Comparison of ENCODE assay signal across 8 cellular contexts in the genomic region with DNA sequence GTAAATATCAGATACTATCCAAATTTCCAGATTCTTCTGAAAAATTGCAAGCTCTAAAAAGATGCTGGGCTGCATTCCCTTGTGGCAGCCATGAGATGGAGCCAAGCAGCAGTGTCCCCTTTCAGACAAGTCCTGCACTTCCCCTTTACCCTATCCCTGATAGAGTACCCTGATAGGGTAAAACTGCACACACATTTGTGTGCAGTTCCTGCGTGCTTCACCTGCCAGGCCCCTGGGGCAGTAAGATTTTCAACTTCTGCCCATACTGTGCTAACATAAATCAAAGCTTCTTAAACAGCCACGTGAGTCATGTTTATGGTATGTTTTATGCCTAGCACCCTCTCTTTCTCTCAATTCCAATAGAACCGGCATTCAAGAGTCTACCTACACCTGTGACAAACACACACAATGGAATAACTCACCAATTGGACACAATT. TPM values are rescaled to one million over a fixed set of nuclear protein-coding genes. Genes with fewer than 3 reads are reported as not detected.
DNase-seq lines count a peak whose midpoint lies in the region; ATAC-seq and TF ChIP-seq lines count a peak whose summit lies in the region.
"Had no signal": no experiment of that assay in that cellular context is flagged by ENCODE, and none has a peak within 500 bp of the region (broad histone marks: within the 10 kb centered on the region; RNA-seq: fewer than 3 reads in every experiment).

No MANE protein-coding gene starts in this region.

- H3K4me1 Mint-ChIP-seq in stimulated activated memory B cell treated with anti-CD40 and anti-IgM and Interleukin-4, amounts not matched to agents 10 μg/mL and 1 μg/mL and 100 μg/mL, for 72 hours, result peaks cover 7% of the 10 kb centered on the region

- H3K27me3 ChIP-seq in H7 (ENCODE audit: control insufficient read depth, insufficient read depth, low read length), result no peaks in the 10 kb centered on the region

- peak; percentile 69 for TF ChIP-seq CTCF in fibroblast of pulmonary artery (IDR thresholded peaks at IDR 0.05; ENCODE audit: low read length, missing control alignments)

- H3K4me3 ChIP-seq in H7 (ENCODE audit: insufficient read depth, low read depth, low read length), result no peak overlapping the region
- no peak overlapping the region for H3K4me3 ChIP-seq in fibroblast of pulmonary artery (replicated peaks; ENCODE audit: low read depth, low read length)

- H3K9me3 Mint-ChIP-seq in stimulated activated memory B cell treated with anti-CD40 and anti-IgM and Interleukin-4, amounts not matched to agents 10 μg/mL and 1 μg/mL and 100 μg/mL, for 72 hours, result no peaks in the 10 kb centered on the region
- H3K9me3 Mint-ChIP-seq: T-helper 1 cell treated with Interleukin-12 subunit alpha and Interleukin-12 subunit beta and Interleukin-4 antibody, amounts not matched to agents 30 μg/mL and 1 μg/mL, for 36 hours had no signal

- H3K4me3 Mint-ChIP-seq in stimulated activated memory B cell treated with anti-CD40 and anti-IgM and Interleukin-4, amounts not matched to agents 10 μg/mL and 1 μg/mL and 100 μg/mL, for 72 hours, result no peak overlapping the region
- H3K4me3 Mint-ChIP-seq: T-helper 1 cell treated with Interleukin-12 subunit alpha and Interleukin-12 subunit beta and Interleukin-4 antibody, amounts not matched to agents 30 μg/mL and 1 μg/mL, for 36 hours had no signal

- H3K36me3 Mint-ChIP-seq in stimulated activated memory B cell treated with anti-CD40 and anti-IgM and Interleukin-4, amounts not matched to agents 10 μg/mL and 1 μg/mL and 100 μg/mL, for 72 hours, result no peaks in the 10 kb centered on the region

- H3K27me3 Mint-ChIP-seq in stimulated activated memory B cell treated with anti-CD40 and anti-IgM and Interleukin-4, amounts not matched to agents 10 μg/mL and 1 μg/mL and 100 μg/mL, for 72 hours, result no peaks in the 10 kb centered on the region

- DNase-seq in H7, result peak; percentile 22
- peak; percentile 73 for DNase-seq in OCI-M1 (lab: John Stamatoyannopoulos, UW)
- peak; percentile 64 for DNase-seq in fibroblast of pulmonary artery (ENCODE audit: low read depth)
- DNase-seq in cerebellar nuclear complex (lab: John Stamatoyannopoulos, UW), result no peak
- no peak for DNase-seq in pons (ENCODE audit: low spot score)
- no peak for DNase-seq in NCI-H1048 (lab: John Stamatoyannopoulos, UW)

- ATAC-seq in stimulated activated memory B cell treated with anti-CD40 and anti-IgM and Interleukin-4, amounts not matched to agents 10 μg/mL and 1 μg/mL and 100 μg/mL, for 72 hours, result peak; percentile 68

- H3K27ac Mint-ChIP-seq in stimulated activated memory B cell treated with anti-CD40 and anti-IgM and Interleukin-4, amounts not matched to agents 10 μg/mL and 1 μg/mL and 100 μg/mL, for 72 hours, result no peak overlapping the region
- H3K27ac Mint-ChIP-seq: T-helper 1 cell treated with Interleukin-12 subunit alpha and Interleukin-12 subunit beta and Interleukin-4 antibody, amounts not matched to agents 30 μg/mL and 1 μg/mL, for 36 hours had no signal

- no peaks in the 10 kb centered on the region for H3K36me3 ChIP-seq in H7 (replicated peaks; ENCODE audit: control insufficient read depth, insufficient read depth, low read length)

RNA-seq across cellular contexts. Expression of a gene that starts 52.2 kb away (rescaled TPM):
- total RNA-seq in H7 (2014; rRNA removed; shearing (Covaris generic)), result 1.7 and 2.3 TPM in 2 replicates

Comparison
In these comparisons a context has a peak if more than half of its experiments do, and no peak if none do; other contexts are left out.
1. DNase-seq: peak in H7 (single experiment), OCI-M1 (single experiment) and fibroblast of pulmonary artery (single experiment); none in cerebellar nuclear complex (0 of 2), pons (single experiment) and NCI-H1048 (single experiment).